ENCODE assay signal across 29 cellular contexts in genomic region chr5:55345327-55345726, GRCh38.
"Had no signal": no experiment of that assay in that cellular context is flagged by ENCODE, and none has a peak within 500 bp of the region (broad histone marks: within the 10 kb centered on the region; RNA-seq: fewer than 3 reads in every experiment).

No MANE protein-coding gene starts in this region.

- H3K27ac ChIP-seq: heart left ventricle, skin epidermis, thoracic aorta, vagina had no signal

- H3K27ac Mint-ChIP-seq: activated CD8-positive, alpha-beta T cell treated with anti-CD3 and anti-CD28 coated beads for 36 hours; activated naive CD4-positive, alpha-beta T cell treated with anti-CD3 and anti-CD28 coated beads, Interleukin-2, amount 50 U/mL, for 24 hours; activated naive CD8-positive, alpha-beta T cell treated with anti-CD3 and anti-CD28 coated beads, Interleukin-2, amount 50 U/mL, for 24 hours; activated T-helper 2 cell treated with anti-CD3 and anti-CD28 coated beads, Interferon-gamma antibody, Interleukin-2, Interleukin-4, amounts not matched to agents 10 μg/mL and 5 μg/mL and 100 μg/mL, durations not matched to agents 14 hours and 24 hours and 36 hours; natural killer cell treated with Interleukin-12 subunit alpha and Interleukin-12 subunit beta and Interleukin-15 and Interleukin-18, amount 100 ng/mL, for 72 hours; stimulated activated effector memory CD8-positive, alpha-beta T cell treated with anti-CD3 and anti-CD28 coated beads, Interleukin-12 subunit alpha, Interleukin-12 subunit beta, amount 100 ng/mL, for 72 hours; stimulated activated naive CD8-positive, alpha-beta T cell treated with anti-CD3 and anti-CD28 coated beads, Interleukin-15, Interleukin-2, amounts not matched to agents 100 ng/mL and 50 ng/mL, for 24 hours; type B pancreatic cell; WTC11 had no signal

- ATAC-seq: activated CD8-positive, alpha-beta T cell treated with anti-CD3 and anti-CD28 coated beads for 36 hours; activated naive CD8-positive, alpha-beta T cell treated with anti-CD3 and anti-CD28 coated beads, Interleukin-2, amount 50 U/mL, for 24 hours; activated T-cell treated with anti-CD3 and anti-CD28 coated beads, Interleukin-2, amount 50 U/mL, for 4 hours; effector memory CD8-positive, alpha-beta T cell; esophagus mucosa; heart left ventricle; left cardiac atrium; mucosa of descending colon; natural killer cell treated with Interleukin-12 subunit alpha and Interleukin-12 subunit beta and Interleukin-15 and Interleukin-18, amount 100 ng/mL, for 72 hours; sciatic nerve; stimulated activated effector memory CD8-positive, alpha-beta T cell treated with anti-CD3 and anti-CD28 coated beads, Interleukin-12 subunit alpha, Interleukin-12 subunit beta, amount 100 ng/mL, for 72 hours; WTC11 had no signal

- H3K4me1 Mint-ChIP-seq: WTC11 had no signal

- H3K4me3 ChIP-seq: heart left ventricle, lung, mucosa of descending colon, skin epidermis, thoracic aorta, vagina had no signal

- DNase-seq: activated CD4-positive, alpha-beta T cell treated with anti-CD3 and anti-CD28 coated beads, Interleukin-2, amount 50 U/mL, for 1 hour; activated CD8-positive, alpha-beta T cell treated with anti-CD3 and anti-CD28 coated beads for 36 hours; activated naive CD8-positive, alpha-beta T cell treated with anti-CD3 and anti-CD28 coated beads, Interleukin-2, amount 50 U/mL, for 24 hours; activated T-cell treated with anti-CD3 and anti-CD28 coated beads, Interleukin-2, amount 50 U/mL, for 4 hours; cerebellar nuclear complex; cortex of kidney; effector memory CD8-positive, alpha-beta T cell; foreskin fibroblast; heart left ventricle; left cardiac atrium; mucosa of descending colon; posterior cingulate gyrus; stimulated activated CD4-positive, alpha-beta T cell treated with anti-CD3 and anti-CD28 coated beads, Interleukin-4, amount 100 ng/mL, for 24 hours; T-helper 2 cell had no signal

- H3K27me3 ChIP-seq: heart left ventricle, vagina had no signal

- H3K9me3 ChIP-seq: heart left ventricle, mucosa of descending colon, thoracic aorta, vagina had no signal

- H3K4me1 ChIP-seq: heart left ventricle, vagina had no signal

- FAIRE-seq: bronchial epithelial cell, endothelial cell of umbilical vein had no signal

- H3K4me3 Mint-ChIP-seq: activated CD8-positive, alpha-beta T cell treated with anti-CD3 and anti-CD28 coated beads for 36 hours; activated naive CD4-positive, alpha-beta T cell treated with anti-CD3 and anti-CD28 coated beads, Interleukin-2, amount 50 U/mL, for 24 hours; activated naive CD8-positive, alpha-beta T cell treated with anti-CD3 and anti-CD28 coated beads, Interleukin-2, amount 50 U/mL, for 24 hours; activated T-cell treated with anti-CD3 and anti-CD28 coated beads, Interleukin-2, amount 50 U/mL, for 4 hours; effector memory CD8-positive, alpha-beta T cell; natural killer cell treated with Interleukin-12 subunit alpha and Interleukin-12 subunit beta and Interleukin-15 and Interleukin-18, amount 100 ng/mL, for 72 hours; stimulated activated effector memory CD8-positive, alpha-beta T cell treated with anti-CD3 and anti-CD28 coated beads, Interleukin-12 subunit alpha, Interleukin-12 subunit beta, amount 100 ng/mL, for 72 hours; stimulated activated naive CD8-positive, alpha-beta T cell treated with anti-CD3 and anti-CD28 coated beads, Interleukin-15, Interleukin-2, amounts not matched to agents 100 ng/mL and 50 ng/mL, for 24 hours; type B pancreatic cell; WTC11 had no signal

- H3K9me3 Mint-ChIP-seq: activated CD8-positive, alpha-beta T cell treated with anti-CD3 and anti-CD28 coated beads for 36 hours; activated naive CD4-positive, alpha-beta T cell treated with anti-CD3 and anti-CD28 coated beads, Interleukin-2, amount 50 U/mL, for 24 hours; activated naive CD8-positive, alpha-beta T cell treated with anti-CD3 and anti-CD28 coated beads, Interleukin-2, amount 50 U/mL, for 24 hours; activated T-cell treated with anti-CD3 and anti-CD28 coated beads, Interleukin-2, amount 50 U/mL, for 4 hours; activated T-helper 2 cell treated with anti-CD3 and anti-CD28 coated beads, Interferon-gamma antibody, Interleukin-2, Interleukin-4, amounts not matched to agents 10 μg/mL and 5 μg/mL and 100 μg/mL, durations not matched to agents 14 hours and 24 hours and 36 hours; effector memory CD8-positive, alpha-beta T cell; natural killer cell treated with Interleukin-12 subunit alpha and Interleukin-12 subunit beta and Interleukin-15 and Interleukin-18, amount 100 ng/mL, for 72 hours; stimulated activated effector memory CD8-positive, alpha-beta T cell treated with anti-CD3 and anti-CD28 coated beads, Interleukin-12 subunit alpha, Interleukin-12 subunit beta, amount 100 ng/mL, for 72 hours; stimulated activated naive CD8-positive, alpha-beta T cell treated with anti-CD3 and anti-CD28 coated beads, Interleukin-15, Interleukin-2, amounts not matched to agents 100 ng/mL and 50 ng/mL, for 24 hours; type B pancreatic cell; WTC11 had no signal

- H3K27me3 Mint-ChIP-seq: activated CD8-positive, alpha-beta T cell treated with anti-CD3 and anti-CD28 coated beads for 36 hours; activated naive CD4-positive, alpha-beta T cell treated with anti-CD3 and anti-CD28 coated beads, Interleukin-2, amount 50 U/mL, for 24 hours; activated naive CD8-positive, alpha-beta T cell treated with anti-CD3 and anti-CD28 coated beads, Interleukin-2, amount 50 U/mL, for 24 hours; effector memory CD8-positive, alpha-beta T cell; natural killer cell treated with Interleukin-12 subunit alpha and Interleukin-12 subunit beta and Interleukin-15 and Interleukin-18, amount 100 ng/mL, for 72 hours; stimulated activated naive CD8-positive, alpha-beta T cell treated with anti-CD3 and anti-CD28 coated beads, Interleukin-15, Interleukin-2, amounts not matched to agents 100 ng/mL and 50 ng/mL, for 24 hours; type B pancreatic cell had no signal
